Comparison of ENCODE assay signal across 26 cellular contexts in genomic region chr10:71436268-71436922, GRCh38. TPM values are rescaled to one million over a fixed set of nuclear protein-coding genes. Genes with fewer than 3 reads are reported as not detected.
DNase-seq lines count a peak whose midpoint lies in the region; ATAC-seq and TF ChIP-seq lines count a peak whose summit lies in the region.
"Had no signal": no experiment of that assay in that cellular context is flagged by ENCODE, and none has a peak within 500 bp of the region (broad histone marks: within the 10 kb centered on the region; RNA-seq: fewer than 3 reads in every experiment).

No MANE protein-coding gene starts in this region.

- H3K4me2 ChIP-seq in osteoblast (ENCODE audit: insufficient read depth, low read length): no peak overlapping the region
- H3K4me2 ChIP-seq: A549 had no signal

- H3K79me2 ChIP-seq in osteoblast (ENCODE audit: insufficient read depth, low read length): no peaks in the 10 kb centered on the region

- no peaks in the 10 kb centered on the region for H3K36me3 ChIP-seq in SK-N-MC (ENCODE audit: insufficient read depth, low read length)
- H3K36me3 ChIP-seq in osteoblast (ENCODE audit: insufficient read depth, low read length): no peaks in the 10 kb centered on the region
- H3K36me3 ChIP-seq: prostate gland had no signal

- intact Hi-C loops in sciatic nerve (cut with DNase I): no loop called here

- H3K9ac ChIP-seq in SK-N-MC (ENCODE audit: insufficient read length): no peak overlapping the region

- H2AFZ ChIP-seq in osteoblast (ENCODE audit: low read length): no peak overlapping the region

- peak overlapping the region; percentile 87 for H3K27ac ChIP-seq in SK-N-MC
- H3K27ac ChIP-seq in osteoblast (ENCODE audit: low read depth, low read length): no peak overlapping the region
- H3K27ac ChIP-seq: A549, prostate gland had no signal

- H3K9me3 ChIP-seq in SK-N-MC (ENCODE audit: low read depth, low read length): no peaks in the 10 kb centered on the region
- H3K9me3 ChIP-seq in osteoblast (ENCODE audit: low read depth, low read length): no peaks in the 10 kb centered on the region
- H3K9me3 ChIP-seq: A549, prostate gland had no signal

- H3K4me3 ChIP-seq in SK-N-MC (no peak overlapping the region), fibroblast of pulmonary artery (replicated peaks; ENCODE audit: low read depth, low read length) (no peak overlapping the region), osteoblast (ENCODE audit: insufficient read depth, low read length) (no peak overlapping the region)
- H3K4me3 ChIP-seq: A549, prostate gland had no signal

- DNase-seq in NCI-H1694 treated with DMSO at 0.1 percent for 48 hours (lab: John Stamatoyannopoulos, UW) (peak; percentile 43), NCI-H1694 (lab: John Stamatoyannopoulos, UW) (no peak), SK-N-MC (ENCODE audit: low read depth, low spot score) (peak; percentile 86), fibroblast of pulmonary artery (ENCODE audit: low read depth) (peak; percentile 6), sciatic nerve (ENCODE audit: low spot score) (peak; percentile 56), osteoblast (ENCODE audit: insufficient read length, low spot score, missing footprints) (no peak), retina (no peak)
- DNase-seq: activated CD4-positive, alpha-beta T cell treated with anti-CD3 and anti-CD28 coated beads, Interleukin-2, amount 50 U/mL, for 1 hour; activated CD8-positive, alpha-beta memory T cell treated with anti-CD3 and anti-CD28 coated beads, Interleukin-2, amount 10 ng/mL, durations not matched to agents 7 days and 5 days; activated T-cell treated with anti-CD3 and anti-CD28 coated beads, Interleukin-2, amount 50 U/mL, for 48 hours; DMS79; effector memory CD4-positive, alpha-beta T cell; foreskin melanocyte; GDM1; hippocampal formation; immature natural killer cell; mesendoderm; NCI-H1436 treated with DMSO at 0.1 percent for 48 hours; OCI-M1; stimulated activated naive CD4-positive, alpha-beta T cell treated with Interleukin-2 at 50 U/mL for 16 hours; T-helper 9 cell had no signal

- TF ChIP-seq CTCF in fibroblast of pulmonary artery (IDR thresholded peaks at IDR 0.05; ENCODE audit: low read length, missing control alignments) (no peak), osteoblast (IDR thresholded peaks at IDR 0.05; ENCODE audit: extremely low read depth, low read depth, low read length) (no peak)

- H3K27me3 ChIP-seq in osteoblast (ENCODE audit: insufficient read depth, low read length): peaks cover 9% of the 10 kb centered on the region

- no peak for ATAC-seq in sciatic nerve
- ATAC-seq in GM19035 (IDR thresholded peaks at IDR 0.05; ENCODE audit: unreplicated experiment): no peak
- ATAC-seq: activated CD8-positive, alpha-beta memory T cell treated with anti-CD3 and anti-CD28 coated beads, Interleukin-2, amount 10 ng/mL, durations not matched to agents 7 days and 5 days; WTC11 had no signal

- no peaks in the 10 kb centered on the region for H4K20me1 ChIP-seq in osteoblast (ENCODE audit: insufficient read depth, low read length)

- H3K4me1 ChIP-seq in osteoblast (ENCODE audit: insufficient read depth, low read length): no peaks in the 10 kb centered on the region
- H3K4me1 ChIP-seq: prostate gland had no signal

RNA-seq across cellular contexts. Expression of gene CDH23, which starts 39.7 kb away (rescaled TPM):
- 20.1 TPM for total RNA-seq in sciatic nerve
- under 0.01 and 0.36 TPM in 2 replicates for total RNA-seq in osteoblast
- total RNA-seq: chondrocyte had no signal

Comparison
In these comparisons a context has a peak if more than half of its experiments do, and no peak if none do; other contexts are left out.
1. DNase-seq: peak in NCI-H1694 treated with DMSO at 0.1 percent for 48 hours (single experiment), SK-N-MC (single experiment), fibroblast of pulmonary artery (single experiment) and sciatic nerve (single experiment); none in NCI-H1694 (single experiment), osteoblast (single experiment) and retina (single experiment).
2. RNA of gene CDH23, which starts 39.7 kb away (total RNA-seq): 20.1 TPM in sciatic nerve (single experiment); under 0.01 to 0.36 TPM in osteoblast; every median in the first group is over 10 times any median in the second.